14 cellular contexts compared by ENCODE assay signal in genomic region chr22:23836281-23836680, GRCh38. TPM values are rescaled to one million over a fixed set of nuclear protein-coding genes. Genes with fewer than 3 reads are reported as not detected.
DNase-seq lines count a peak whose midpoint lies in the region; ATAC-seq lines count a peak whose summit lies in the region.
"Had no signal": no experiment of that assay in that cellular context is flagged by ENCODE, and none has a peak within 500 bp of the region (broad histone marks: within the 10 kb centered on the region; RNA-seq: fewer than 3 reads in every experiment).

No MANE protein-coding gene starts in this region.

- no peak for DNase-seq in T-helper 2 cell treated with Interferon-gamma antibody and Interleukin-4, amounts not matched to agents 5 μg/mL and 100 μg/mL, for 36 hours (ENCODE audit: low spot score)
- DNase-seq in T-helper 2 cell (no peak), RPMI8226 (peak; percentile 58), right cardiac atrium (peak in 1 of 3 donors; percentile 46)
- DNase-seq in stimulated activated naive B cell treated with anti-CD40 and anti-IgM and Interleukin-4, amounts not matched to agents 10 μg/mL and 1 μg/mL and 100 μg/mL, for 72 hours: no peak
- no peak for DNase-seq in activated T-cell treated with anti-CD3 and anti-CD28 coated beads, Interleukin-2, amount 50 U/mL, for 72 hours
- DNase-seq in stimulated activated CD4-positive, alpha-beta T cell treated with anti-CD3 and anti-CD28 coated beads, Interleukin-12 subunit alpha, Interleukin-12 subunit beta, amount 100 ng/mL, for 4 hours: no peak
- DNase-seq in activated T-cell treated with anti-CD3 and anti-CD28 coated beads, Interleukin-2, amount 50 U/mL, for 24 hours: no peak
- DNase-seq: effector memory CD8-positive, alpha-beta T cell; NCI-H1694 treated with DMSO at 0.1 percent for 48 hours; T-helper 9 cell; trophoblast cell had no signal

- intact Hi-C loops in right cardiac atrium (cut with DNase I): no loop called here

- H3K36me3 Mint-ChIP-seq in T-helper 2 cell treated with Interferon-gamma antibody and Interleukin-4, amounts not matched to agents 5 μg/mL and 100 μg/mL, for 36 hours (ENCODE audit: low read depth): peaks cover 8% of the 10 kb centered on the region
- H3K36me3 Mint-ChIP-seq in stimulated activated naive B cell treated with anti-CD40 and anti-IgM and Interleukin-4, amounts not matched to agents 10 μg/mL and 1 μg/mL and 100 μg/mL, for 72 hours: peaks cover 7 to 24% of the 10 kb centered on the region in 2 donors
- peaks cover 0 to 3% of the 10 kb centered on the region in 2 donors for H3K36me3 Mint-ChIP-seq in activated T-cell treated with anti-CD3 and anti-CD28 coated beads, Interleukin-2, amount 50 U/mL, for 72 hours (ENCODE audit: insufficient read depth in 2 of 2)
- H3K36me3 Mint-ChIP-seq in activated T-cell treated with anti-CD3 and anti-CD28 coated beads, Interleukin-2, amount 50 U/mL, for 24 hours (ENCODE audit: low read depth): peaks cover 37% of the 10 kb centered on the region

- no peaks in the 10 kb centered on the region for H3K27me3 ChIP-seq in right cardiac atrium (ENCODE audit: control insufficient read depth, insufficient read depth)
- H3K27me3 ChIP-seq: breast epithelium had no signal

- H3K27me3 Mint-ChIP-seq in T-helper 2 cell treated with Interferon-gamma antibody and Interleukin-4, amounts not matched to agents 5 μg/mL and 100 μg/mL, for 36 hours (ENCODE audit: low read depth): no peaks in the 10 kb centered on the region
- no peaks in the 10 kb centered on the region for H3K27me3 Mint-ChIP-seq in stimulated activated naive B cell treated with anti-CD40 and anti-IgM and Interleukin-4, amounts not matched to agents 10 μg/mL and 1 μg/mL and 100 μg/mL, for 72 hours
- peaks cover 18% of the 10 kb centered on the region for H3K27me3 Mint-ChIP-seq in activated T-cell treated with anti-CD3 and anti-CD28 coated beads, Interleukin-2, amount 50 U/mL, for 72 hours (ENCODE audit: low read depth)
- no peaks in the 10 kb centered on the region for H3K27me3 Mint-ChIP-seq in activated T-cell treated with anti-CD3 and anti-CD28 coated beads, Interleukin-2, amount 50 U/mL, for 24 hours
- H3K27me3 Mint-ChIP-seq: effector memory CD8-positive, alpha-beta T cell had no signal

- WGBS in right cardiac atrium: 66% methylated on average over 5 of the region's 5 CpGs

- H3K9me3 Mint-ChIP-seq in T-helper 2 cell treated with Interferon-gamma antibody and Interleukin-4, amounts not matched to agents 5 μg/mL and 100 μg/mL, for 36 hours: no peaks in the 10 kb centered on the region
- H3K9me3 Mint-ChIP-seq in stimulated activated naive B cell treated with anti-CD40 and anti-IgM and Interleukin-4, amounts not matched to agents 10 μg/mL and 1 μg/mL and 100 μg/mL, for 72 hours: no peaks in the 10 kb centered on the region
- no peaks in the 10 kb centered on the region for H3K9me3 Mint-ChIP-seq in activated T-cell treated with anti-CD3 and anti-CD28 coated beads, Interleukin-2, amount 50 U/mL, for 72 hours
- no peaks in the 10 kb centered on the region for H3K9me3 Mint-ChIP-seq in activated T-cell treated with anti-CD3 and anti-CD28 coated beads, Interleukin-2, amount 50 U/mL, for 24 hours
- H3K9me3 Mint-ChIP-seq: effector memory CD8-positive, alpha-beta T cell had no signal

- H3K27ac ChIP-seq in right cardiac atrium (ENCODE audit: low read length): peak overlapping the region; percentile 76
- H3K27ac ChIP-seq: parathyroid adenoma had no signal

- peaks cover 6% of the 10 kb centered on the region for H3K4me1 ChIP-seq in right cardiac atrium (ENCODE audit: control insufficient read depth, insufficient read depth, low read length)
- H3K4me1 ChIP-seq: parathyroid adenoma had no signal

- ATAC-seq in right cardiac atrium: no peak
- no peak for ATAC-seq in stimulated activated naive B cell treated with anti-CD40 and anti-IgM and Interleukin-4, amounts not matched to agents 10 μg/mL and 1 μg/mL and 100 μg/mL, for 72 hours (replicated peaks)
- ATAC-seq in activated T-cell treated with anti-CD3 and anti-CD28 coated beads, Interleukin-2, amount 50 U/mL, for 72 hours (replicated peaks in 1 of 2): no peak
- ATAC-seq: effector memory CD8-positive, alpha-beta T cell had no signal

- H3K9me3 ChIP-seq in right cardiac atrium (ENCODE audit: control insufficient read depth, low read length): no peaks in the 10 kb centered on the region
- H3K9me3 ChIP-seq: breast epithelium had no signal

- H3K4me1 Mint-ChIP-seq in T-helper 2 cell treated with Interferon-gamma antibody and Interleukin-4, amounts not matched to agents 5 μg/mL and 100 μg/mL, for 36 hours (ENCODE audit: low read depth): peaks cover 18% of the 10 kb centered on the region
- H3K4me1 Mint-ChIP-seq in stimulated activated naive B cell treated with anti-CD40 and anti-IgM and Interleukin-4, amounts not matched to agents 10 μg/mL and 1 μg/mL and 100 μg/mL, for 72 hours: peaks cover 38 to 51% of the 10 kb centered on the region in 2 donors
- peaks cover 24% of the 10 kb centered on the region for H3K4me1 Mint-ChIP-seq in activated T-cell treated with anti-CD3 and anti-CD28 coated beads, Interleukin-2, amount 50 U/mL, for 72 hours (ENCODE audit: low read depth)
- H3K4me1 Mint-ChIP-seq in activated T-cell treated with anti-CD3 and anti-CD28 coated beads, Interleukin-2, amount 50 U/mL, for 24 hours (ENCODE audit: low read depth): peaks cover 23% of the 10 kb centered on the region

- H3K4me3 ChIP-seq in right cardiac atrium (ENCODE audit: low read length): no peak overlapping the region
- H3K4me3 ChIP-seq: breast epithelium had no signal

- peak overlapping the region; percentile 19 for H3K4me3 Mint-ChIP-seq in T-helper 2 cell treated with Interferon-gamma antibody and Interleukin-4, amounts not matched to agents 5 μg/mL and 100 μg/mL, for 36 hours
- H3K4me3 Mint-ChIP-seq in stimulated activated naive B cell treated with anti-CD40 and anti-IgM and Interleukin-4, amounts not matched to agents 10 μg/mL and 1 μg/mL and 100 μg/mL, for 72 hours: peak overlapping the region in 1 of 2 donors; percentile 40
- no peak overlapping the region for H3K4me3 Mint-ChIP-seq in activated T-cell treated with anti-CD3 and anti-CD28 coated beads, Interleukin-2, amount 50 U/mL, for 72 hours
- H3K4me3 Mint-ChIP-seq in activated T-cell treated with anti-CD3 and anti-CD28 coated beads, Interleukin-2, amount 50 U/mL, for 24 hours: no peak overlapping the region

- H3K27ac Mint-ChIP-seq in T-helper 2 cell treated with Interferon-gamma antibody and Interleukin-4, amounts not matched to agents 5 μg/mL and 100 μg/mL, for 36 hours: no peak overlapping the region
- peak overlapping the region; percentile 65 for H3K27ac Mint-ChIP-seq in stimulated activated naive B cell treated with anti-CD40 and anti-IgM and Interleukin-4, amounts not matched to agents 10 μg/mL and 1 μg/mL and 100 μg/mL, for 72 hours
- H3K27ac Mint-ChIP-seq in activated T-cell treated with anti-CD3 and anti-CD28 coated beads, Interleukin-2, amount 50 U/mL, for 72 hours: no peak overlapping the region
- H3K27ac Mint-ChIP-seq in activated T-cell treated with anti-CD3 and anti-CD28 coated beads, Interleukin-2, amount 50 U/mL, for 24 hours: no peak overlapping the region

RNA-seq across cellular contexts. Expression of gene DERL3, which starts 2.5 kb away (rescaled TPM):
- total RNA-seq in right cardiac atrium: 10 to 100 TPM in 2 of 4 donors, 1 to 10 TPM in 2; 6.1 to 11.6 (median 9.2) TPM
- 5.0 TPM for polyA plus RNA-seq in right cardiac atrium
- total RNA-seq in activated T-cell treated with anti-CD3 and anti-CD28 coated beads, Interleukin-2, amount 50 U/mL, for 72 hours: 1 to 10 TPM; 2.6 to 5.2 TPM

RNA-seq across cellular contexts. Expression of gene SLC2A11, which starts 21.4 kb away (rescaled TPM):
- 10 to 100 TPM; 12.0 to 27.2 (median 21.0) TPM for total RNA-seq in right cardiac atrium
- 23.4 TPM for polyA plus RNA-seq in right cardiac atrium
- 10 to 100 TPM in 1 of 2 donors, 1 to 10 TPM in 1; 10.0 to 11.1 TPM for total RNA-seq in activated T-cell treated with anti-CD3 and anti-CD28 coated beads, Interleukin-2, amount 50 U/mL, for 72 hours

RNA-seq across cellular contexts. Expression of gene SMARCB1, which starts 49.5 kb away (rescaled TPM):
- total RNA-seq in right cardiac atrium: 10 to 100 TPM; 48.8 to 55.9 (median 49.4) TPM
- polyA plus RNA-seq in right cardiac atrium: 41.1 TPM
- total RNA-seq in activated T-cell treated with anti-CD3 and anti-CD28 coated beads, Interleukin-2, amount 50 U/mL, for 72 hours: 10 to 100 TPM; 67.4 to 83.0 TPM

RNA-seq across cellular contexts. Expression of gene MIF, which starts 57.9 kb away (rescaled TPM):
- total RNA-seq in right cardiac atrium: 100 to 1,000 TPM; 250 to 364 (median 272) TPM
- polyA plus RNA-seq in right cardiac atrium: 369 TPM
- total RNA-seq in activated T-cell treated with anti-CD3 and anti-CD28 coated beads, Interleukin-2, amount 50 U/mL, for 72 hours: 100 to 1,000 TPM; 350 to 469 TPM
